1 cellular context compared by ENCODE assay signal in genomic region chr15:66801266-66801665, GRCh38.
TF ChIP-seq lines count a peak whose summit lies in the region.

No MANE protein-coding gene starts in this region.

TF ChIP-seq in K562, 482 proteins besides CTCF, POLR2A, EP300 and RAD21 (continued from another document):
- TF ChIP-seq, protein P1, sequence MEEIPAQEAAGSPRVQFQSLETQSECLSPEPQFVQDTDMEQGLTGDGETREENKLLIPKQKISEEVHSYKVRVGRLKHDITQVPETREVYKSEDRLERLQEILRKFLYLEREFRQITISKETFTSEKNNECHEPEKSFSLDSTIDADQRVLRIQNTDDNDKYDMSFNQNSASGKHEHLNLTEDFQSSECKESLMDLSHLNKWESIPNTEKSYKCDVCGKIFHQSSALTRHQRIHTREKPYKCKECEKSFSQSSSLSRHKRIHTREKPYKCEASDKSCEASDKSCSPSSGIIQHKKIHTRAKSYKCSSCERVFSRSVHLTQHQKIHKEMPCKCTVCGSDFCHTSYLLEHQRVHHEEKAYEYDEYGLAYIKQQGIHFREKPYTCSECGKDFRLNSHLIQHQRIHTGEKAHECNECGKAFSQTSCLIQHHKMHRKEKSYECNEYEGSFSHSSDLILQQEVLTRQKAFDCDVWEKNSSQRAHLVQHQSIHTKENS (CRISPR knock-in tag; IDR thresholded peaks at IDR 0.05): no peak
- TF ChIP-seq SMARCA5 (IDR thresholded peaks at IDR 0.05) (peak; percentile 65; the same call in 1 of the 2 replicates), NR2C1 (IDR thresholded peaks at IDR 0.05) (no peak), NR2C1 (tag; IDR thresholded peaks at IDR 0.05) (no peak), ZNF592 (IDR thresholded peaks at IDR 0.05) (no peak), ZNF280B (CRISPR knock-in tag; IDR thresholded peaks at IDR 0.05) (no peak), ZNF197 (CRISPR knock-in tag; IDR thresholded peaks at IDR 0.05; ENCODE audit: low read depth) (no peak), TBL1XR1 (IDR thresholded peaks at IDR 0.05; ENCODE audit: low read length in 2 of 2) (no peak), HNRNPLL (IDR thresholded peaks at IDR 0.05; ENCODE audit: low read depth, low read length, poor library complexity, severe bottlenecking) (no peak), NCOA4 (IDR thresholded peaks at IDR 0.05; ENCODE audit: partially characterized antibody) (no peak), SP1 (CRISPR knock-in tag; IDR thresholded peaks at IDR 0.05) (no peak), ERF (CRISPR knock-in tag; IDR thresholded peaks at IDR 0.05) (no peak), ZNF766 (CRISPR knock-in tag; conservative IDR thresholded peaks at IDR 0.05) (no peak), ZNF76 (CRISPR knock-in tag; IDR thresholded peaks at IDR 0.05; ENCODE audit: borderline replicate concordance) (no peak), CBFA2T3 (IDR thresholded peaks at IDR 0.05) (no peak), ZNF311 (CRISPR knock-in tag; IDR thresholded peaks at IDR 0.05) (no peak), CTBP1 (IDR thresholded peaks at IDR 0.05; ENCODE audit: borderline replicate concordance) (no peak), ARID1B (IDR thresholded peaks at IDR 0.05) (no peak), CHCHD3 (CRISPR knock-in tag; IDR thresholded peaks at IDR 0.05) (no peak), PCBP1 (IDR thresholded peaks at IDR 0.05; ENCODE audit: low read depth, low read length, poor library complexity, severe bottlenecking) (no peak), SNRNP70 (optimal IDR thresholded peaks at IDR 0.05; ENCODE audit: low read depth, low read length) (no peak), PHB (CRISPR knock-in tag; IDR thresholded peaks at IDR 0.05) (no peak), ZNF124 (CRISPR knock-in tag; IDR thresholded peaks at IDR 0.05) (no peak), RCOR1 (IDR thresholded peaks at IDR 0.05; ENCODE audit: borderline replicate concordance in 1 of 2, low read depth in 2 of 2, low read length in 2 of 2) (peak; percentile 55 to 69; a peak in 2 of 4 replicates), FIP1L1 (IDR thresholded peaks at IDR 0.05; ENCODE audit: low read depth, low read length, poor library complexity, severe bottlenecking) (no peak), ZNF586 (CRISPR knock-in tag; conservative IDR thresholded peaks at IDR 0.05) (no peak)
- TF ChIP-seq, protein P2, sequence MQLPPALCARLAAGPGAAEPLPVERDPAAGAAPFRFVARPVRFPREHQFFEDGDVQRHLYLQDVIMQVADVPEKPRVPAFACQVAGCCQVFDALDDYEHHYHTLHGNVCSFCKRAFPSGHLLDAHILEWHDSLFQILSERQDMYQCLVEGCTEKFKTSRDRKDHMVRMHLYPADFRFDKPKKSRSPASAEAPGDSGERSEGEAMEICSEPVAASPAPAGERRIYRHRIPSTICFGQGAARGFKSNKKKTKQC (CRISPR knock-in tag; IDR thresholded peaks at IDR 0.05): no peak
- TF ChIP-seq, protein P3, sequence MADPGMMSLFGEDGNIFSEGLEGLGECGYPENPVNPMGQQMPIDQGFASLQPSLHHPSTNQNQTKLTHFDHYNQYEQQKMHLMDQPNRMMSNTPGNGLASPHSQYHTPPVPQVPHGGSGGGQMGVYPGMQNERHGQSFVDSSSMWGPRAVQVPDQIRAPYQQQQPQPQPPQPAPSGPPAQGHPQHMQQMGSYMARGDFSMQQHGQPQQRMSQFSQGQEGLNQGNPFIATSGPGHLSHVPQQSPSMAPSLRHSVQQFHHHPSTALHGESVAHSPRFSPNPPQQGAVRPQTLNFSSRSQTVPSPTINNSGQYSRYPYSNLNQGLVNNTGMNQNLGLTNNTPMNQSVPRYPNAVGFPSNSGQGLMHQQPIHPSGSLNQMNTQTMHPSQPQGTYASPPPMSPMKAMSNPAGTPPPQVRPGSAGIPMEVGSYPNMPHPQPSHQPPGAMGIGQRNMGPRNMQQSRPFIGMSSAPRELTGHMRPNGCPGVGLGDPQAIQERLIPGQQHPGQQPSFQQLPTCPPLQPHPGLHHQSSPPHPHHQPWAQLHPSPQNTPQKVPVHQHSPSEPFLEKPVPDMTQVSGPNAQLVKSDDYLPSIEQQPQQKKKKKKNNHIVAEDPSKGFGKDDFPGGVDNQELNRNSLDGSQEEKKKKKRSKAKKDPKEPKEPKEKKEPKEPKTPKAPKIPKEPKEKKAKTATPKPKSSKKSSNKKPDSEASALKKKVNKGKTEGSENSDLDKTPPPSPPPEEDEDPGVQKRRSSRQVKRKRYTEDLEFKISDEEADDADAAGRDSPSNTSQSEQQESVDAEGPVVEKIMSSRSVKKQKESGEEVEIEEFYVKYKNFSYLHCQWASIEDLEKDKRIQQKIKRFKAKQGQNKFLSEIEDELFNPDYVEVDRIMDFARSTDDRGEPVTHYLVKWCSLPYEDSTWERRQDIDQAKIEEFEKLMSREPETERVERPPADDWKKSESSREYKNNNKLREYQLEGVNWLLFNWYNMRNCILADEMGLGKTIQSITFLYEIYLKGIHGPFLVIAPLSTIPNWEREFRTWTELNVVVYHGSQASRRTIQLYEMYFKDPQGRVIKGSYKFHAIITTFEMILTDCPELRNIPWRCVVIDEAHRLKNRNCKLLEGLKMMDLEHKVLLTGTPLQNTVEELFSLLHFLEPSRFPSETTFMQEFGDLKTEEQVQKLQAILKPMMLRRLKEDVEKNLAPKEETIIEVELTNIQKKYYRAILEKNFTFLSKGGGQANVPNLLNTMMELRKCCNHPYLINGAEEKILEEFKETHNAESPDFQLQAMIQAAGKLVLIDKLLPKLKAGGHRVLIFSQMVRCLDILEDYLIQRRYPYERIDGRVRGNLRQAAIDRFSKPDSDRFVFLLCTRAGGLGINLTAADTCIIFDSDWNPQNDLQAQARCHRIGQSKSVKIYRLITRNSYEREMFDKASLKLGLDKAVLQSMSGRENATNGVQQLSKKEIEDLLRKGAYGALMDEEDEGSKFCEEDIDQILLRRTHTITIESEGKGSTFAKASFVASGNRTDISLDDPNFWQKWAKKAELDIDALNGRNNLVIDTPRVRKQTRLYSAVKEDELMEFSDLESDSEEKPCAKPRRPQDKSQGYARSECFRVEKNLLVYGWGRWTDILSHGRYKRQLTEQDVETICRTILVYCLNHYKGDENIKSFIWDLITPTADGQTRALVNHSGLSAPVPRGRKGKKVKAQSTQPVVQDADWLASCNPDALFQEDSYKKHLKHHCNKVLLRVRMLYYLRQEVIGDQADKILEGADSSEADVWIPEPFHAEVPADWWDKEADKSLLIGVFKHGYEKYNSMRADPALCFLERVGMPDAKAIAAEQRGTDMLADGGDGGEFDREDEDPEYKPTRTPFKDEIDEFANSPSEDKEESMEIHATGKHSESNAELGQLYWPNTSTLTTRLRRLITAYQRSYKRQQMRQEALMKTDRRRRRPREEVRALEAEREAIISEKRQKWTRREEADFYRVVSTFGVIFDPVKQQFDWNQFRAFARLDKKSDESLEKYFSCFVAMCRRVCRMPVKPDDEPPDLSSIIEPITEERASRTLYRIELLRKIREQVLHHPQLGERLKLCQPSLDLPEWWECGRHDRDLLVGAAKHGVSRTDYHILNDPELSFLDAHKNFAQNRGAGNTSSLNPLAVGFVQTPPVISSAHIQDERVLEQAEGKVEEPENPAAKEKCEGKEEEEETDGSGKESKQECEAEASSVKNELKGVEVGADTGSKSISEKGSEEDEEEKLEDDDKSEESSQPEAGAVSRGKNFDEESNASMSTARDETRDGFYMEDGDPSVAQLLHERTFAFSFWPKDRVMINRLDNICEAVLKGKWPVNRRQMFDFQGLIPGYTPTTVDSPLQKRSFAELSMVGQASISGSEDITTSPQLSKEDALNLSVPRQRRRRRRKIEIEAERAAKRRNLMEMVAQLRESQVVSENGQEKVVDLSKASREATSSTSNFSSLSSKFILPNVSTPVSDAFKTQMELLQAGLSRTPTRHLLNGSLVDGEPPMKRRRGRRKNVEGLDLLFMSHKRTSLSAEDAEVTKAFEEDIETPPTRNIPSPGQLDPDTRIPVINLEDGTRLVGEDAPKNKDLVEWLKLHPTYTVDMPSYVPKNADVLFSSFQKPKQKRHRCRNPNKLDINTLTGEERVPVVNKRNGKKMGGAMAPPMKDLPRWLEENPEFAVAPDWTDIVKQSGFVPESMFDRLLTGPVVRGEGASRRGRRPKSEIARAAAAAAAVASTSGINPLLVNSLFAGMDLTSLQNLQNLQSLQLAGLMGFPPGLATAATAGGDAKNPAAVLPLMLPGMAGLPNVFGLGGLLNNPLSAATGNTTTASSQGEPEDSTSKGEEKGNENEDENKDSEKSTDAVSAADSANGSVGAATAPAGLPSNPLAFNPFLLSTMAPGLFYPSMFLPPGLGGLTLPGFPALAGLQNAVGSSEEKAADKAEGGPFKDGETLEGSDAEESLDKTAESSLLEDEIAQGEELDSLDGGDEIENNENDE (IDR thresholded peaks at IDR 0.05; ENCODE audit: low read depth, low read length): no peak
- TF ChIP-seq, protein P4, sequence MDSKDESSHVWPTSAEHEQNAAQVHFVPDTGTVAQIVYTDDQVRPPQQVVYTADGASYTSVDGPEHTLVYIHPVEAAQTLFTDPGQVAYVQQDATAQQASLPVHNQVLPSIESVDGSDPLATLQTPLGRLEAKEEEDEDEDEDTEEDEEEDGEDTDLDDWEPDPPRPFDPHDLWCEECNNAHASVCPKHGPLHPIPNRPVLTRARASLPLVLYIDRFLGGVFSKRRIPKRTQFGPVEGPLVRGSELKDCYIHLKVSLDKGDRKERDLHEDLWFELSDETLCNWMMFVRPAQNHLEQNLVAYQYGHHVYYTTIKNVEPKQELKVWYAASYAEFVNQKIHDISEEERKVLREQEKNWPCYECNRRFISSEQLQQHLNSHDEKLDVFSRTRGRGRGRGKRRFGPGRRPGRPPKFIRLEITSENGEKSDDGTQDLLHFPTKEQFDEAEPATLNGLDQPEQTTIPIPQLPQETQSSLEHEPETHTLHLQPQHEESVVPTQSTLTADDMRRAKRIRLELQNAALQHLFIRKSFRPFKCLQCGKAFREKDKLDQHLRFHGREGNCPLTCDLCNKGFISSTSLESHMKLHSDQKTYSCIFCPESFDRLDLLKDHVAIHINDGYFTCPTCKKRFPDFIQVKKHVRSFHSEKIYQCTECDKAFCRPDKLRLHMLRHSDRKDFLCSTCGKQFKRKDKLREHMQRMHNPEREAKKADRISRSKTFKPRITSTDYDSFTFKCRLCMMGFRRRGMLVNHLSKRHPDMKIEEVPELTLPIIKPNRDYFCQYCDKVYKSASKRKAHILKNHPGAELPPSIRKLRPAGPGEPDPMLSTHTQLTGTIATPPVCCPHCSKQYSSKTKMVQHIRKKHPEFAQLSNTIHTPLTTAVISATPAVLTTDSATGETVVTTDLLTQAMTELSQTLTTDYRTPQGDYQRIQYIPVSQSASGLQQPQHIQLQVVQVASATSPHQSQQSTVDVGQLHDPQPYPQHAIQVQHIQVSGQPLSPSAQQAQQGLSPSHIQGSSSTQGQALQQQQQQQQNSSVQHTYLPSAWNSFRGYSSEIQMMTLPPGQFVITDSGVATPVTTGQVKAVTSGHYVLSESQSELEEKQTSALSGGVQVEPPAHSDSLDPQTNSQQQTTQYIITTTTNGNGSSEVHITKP (IDR thresholded peaks at IDR 0.05; ENCODE audit: partially characterized antibody): no peak
